Comparison of ENCODE assay signal across 1 cellular context in the genomic region with DNA sequence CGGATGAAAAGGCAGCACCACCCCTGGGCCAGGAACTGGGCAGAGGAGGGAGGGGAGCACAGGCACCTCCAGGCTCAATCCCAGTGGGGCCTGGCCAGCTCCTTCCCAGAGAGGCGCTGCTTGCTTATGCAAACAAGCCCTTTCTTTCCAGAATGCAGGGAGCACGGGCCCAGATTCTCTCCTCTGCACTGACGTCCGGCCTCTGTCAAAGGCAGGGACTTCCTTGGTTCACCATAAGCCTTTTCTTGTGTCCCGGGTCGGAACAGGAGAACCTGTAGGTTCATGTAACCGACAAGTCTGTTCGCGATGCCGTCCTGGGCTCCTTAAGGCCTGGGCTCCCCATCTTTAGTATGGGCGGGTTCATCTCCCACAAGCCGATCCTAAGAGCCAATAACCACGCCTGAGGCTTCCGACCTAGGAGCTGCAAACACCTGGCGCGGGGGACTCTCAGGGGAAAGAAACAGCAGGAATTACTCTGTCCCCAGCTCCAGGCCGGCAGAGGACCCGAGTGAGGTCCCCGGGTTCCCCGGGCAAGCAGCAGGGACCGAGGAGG.
TF ChIP-seq lines count a peak whose summit lies in the region.

No MANE protein-coding gene starts in this region.

TF ChIP-seq in HepG2, 621 proteins besides CTCF, POLR2A, EP300 and RAD21:
- peak; percentile 27; the same call in 1 of the 2 replicates for TF ChIP-seq ZNF687 (CRISPR knock-in tag; IDR thresholded peaks at IDR 0.05)
- TF ChIP-seq MED8 (CRISPR knock-in tag; IDR thresholded peaks at IDR 0.05; ENCODE audit: insufficient replicate concordance): no peak
- TF ChIP-seq MTERF4 (CRISPR knock-in tag; IDR thresholded peaks at IDR 0.05): no peak
- no peak for TF ChIP-seq ZNF790 (CRISPR knock-in tag; IDR thresholded peaks at IDR 0.05; ENCODE audit: borderline replicate concordance)
- TF ChIP-seq, protein P1, sequence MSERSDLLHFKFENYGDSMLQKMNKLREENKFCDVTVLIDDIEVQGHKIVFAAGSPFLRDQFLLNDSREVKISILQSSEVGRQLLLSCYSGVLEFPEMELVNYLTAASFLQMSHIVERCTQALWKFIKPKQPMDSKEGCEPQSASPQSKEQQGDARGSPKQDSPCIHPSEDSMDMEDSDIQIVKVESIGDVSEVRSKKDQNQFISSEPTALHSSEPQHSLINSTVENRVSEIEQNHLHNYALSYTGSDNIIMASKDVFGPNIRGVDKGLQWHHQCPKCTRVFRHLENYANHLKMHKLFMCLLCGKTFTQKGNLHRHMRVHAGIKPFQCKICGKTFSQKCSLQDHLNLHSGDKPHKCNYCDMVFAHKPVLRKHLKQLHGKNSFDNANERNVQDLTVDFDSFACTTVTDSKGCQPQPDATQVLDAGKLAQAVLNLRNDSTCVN (CRISPR knock-in tag; IDR thresholded peaks at IDR 0.05; ENCODE audit: borderline replicate concordance): no peak; the same call in 1 of the 2 replicates
- TF ChIP-seq MAFG (CRISPR knock-in tag; IDR thresholded peaks at IDR 0.05): 0 out of 2 replicates have a peak, but pooled peaks have one; percentile 23
- no peak for TF ChIP-seq EZH2 (conservative IDR thresholded peaks at IDR 0.05; ENCODE audit: low read depth, low read length)
- 0 out of 2 replicates have a peak, but pooled peaks have one; percentile 1 for TF ChIP-seq ZBTB7A (CRISPR knock-in tag; IDR thresholded peaks at IDR 0.05)
- TF ChIP-seq ZNF343 (CRISPR knock-in tag; IDR thresholded peaks at IDR 0.05): no peak
- no peak for TF ChIP-seq ZNF713 (CRISPR knock-in tag; IDR thresholded peaks at IDR 0.05)
- TF ChIP-seq ZNF263 (CRISPR knock-in tag; IDR thresholded peaks at IDR 0.05): peak; percentile 84
- TF ChIP-seq ATF6 (CRISPR knock-in tag; conservative IDR thresholded peaks at IDR 0.05): no peak
- no peak for TF ChIP-seq REXO4 (CRISPR knock-in tag; IDR thresholded peaks at IDR 0.05; ENCODE audit: borderline replicate concordance)
- TF ChIP-seq, protein P2, sequence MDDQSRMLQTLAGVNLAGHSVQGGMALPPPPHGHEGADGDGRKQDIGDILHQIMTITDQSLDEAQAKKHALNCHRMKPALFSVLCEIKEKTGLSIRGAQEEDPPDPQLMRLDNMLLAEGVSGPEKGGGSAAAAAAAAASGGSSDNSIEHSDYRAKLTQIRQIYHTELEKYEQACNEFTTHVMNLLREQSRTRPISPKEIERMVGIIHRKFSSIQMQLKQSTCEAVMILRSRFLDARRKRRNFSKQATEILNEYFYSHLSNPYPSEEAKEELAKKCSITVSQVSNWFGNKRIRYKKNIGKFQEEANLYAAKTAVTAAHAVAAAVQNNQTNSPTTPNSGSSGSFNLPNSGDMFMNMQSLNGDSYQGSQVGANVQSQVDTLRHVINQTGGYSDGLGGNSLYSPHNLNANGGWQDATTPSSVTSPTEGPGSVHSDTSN (CRISPR knock-in tag; IDR thresholded peaks at IDR 0.05; ENCODE audit: borderline replicate concordance): no peak
